Comparison of ENCODE assay signal across 8 cellular contexts in the genomic region with DNA sequence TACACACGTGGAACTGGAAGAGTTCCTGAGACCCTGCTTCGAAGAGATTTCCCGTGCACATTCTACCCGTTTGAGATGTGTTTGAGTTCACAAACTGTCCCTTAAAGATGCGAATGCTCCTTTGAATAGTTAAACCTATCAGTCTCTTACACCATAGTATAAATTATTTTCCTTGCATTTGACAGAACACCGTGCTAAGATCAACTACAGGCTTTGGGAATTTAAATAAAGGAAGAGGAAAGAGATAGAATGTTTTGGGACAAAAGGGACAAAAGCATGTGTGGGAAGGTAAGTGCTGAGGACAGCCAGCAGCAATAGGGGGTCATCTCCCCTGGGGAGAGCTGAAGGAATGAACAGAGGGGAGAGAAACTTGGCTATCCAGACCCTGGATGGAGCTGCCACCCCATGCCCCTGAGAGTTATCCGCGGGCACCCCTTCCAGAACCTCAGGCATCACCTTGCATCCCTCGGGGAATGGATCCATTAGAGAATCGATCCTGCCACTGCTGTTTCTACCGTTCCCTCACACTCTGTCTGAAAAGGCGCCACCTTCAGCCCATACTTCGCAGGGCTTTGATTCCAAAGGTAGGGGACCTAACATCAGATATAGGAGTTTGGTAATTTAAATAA. TPM values are rescaled to one million over a fixed set of nuclear protein-coding genes. Genes with fewer than 3 reads are reported as not detected.
DNase-seq lines count a peak whose midpoint lies in the region; ATAC-seq lines count a peak whose summit lies in the region.

No MANE protein-coding gene starts in this region.

- H3K36me3 Mint-ChIP-seq in activated T-helper 17 cell treated with anti-CD3 and anti-CD28 coated beads, Interleukin-2, amount 50 U/mL, for 72 hours (ENCODE audit: low read depth), result peaks cover 22% of the 10 kb centered on the region

- H3K4me3 Mint-ChIP-seq in activated T-helper 17 cell treated with anti-CD3 and anti-CD28 coated beads, Interleukin-2, amount 50 U/mL, for 72 hours, result peak overlapping the region; percentile 59

- no peaks in the 10 kb centered on the region for H3K27me3 ChIP-seq in MG63
- no peaks in the 10 kb centered on the region for H3K27me3 ChIP-seq in thymus (ENCODE audit: control insufficient read depth, insufficient read depth)

- H3K9me3 ChIP-seq in MG63, result no peaks in the 10 kb centered on the region
- peaks cover 1% of the 10 kb centered on the region for H3K9me3 ChIP-seq in thymus (ENCODE audit: control insufficient read depth)

- H3K9me3 Mint-ChIP-seq in activated T-helper 17 cell treated with anti-CD3 and anti-CD28 coated beads, Interleukin-2, amount 50 U/mL, for 72 hours, result no peaks in the 10 kb centered on the region

- no peak overlapping the region for H3K27ac ChIP-seq in thymus (ENCODE audit: low read depth)

- peak; percentile 53 for DNase-seq in NCI-H82 (lab: John Stamatoyannopoulos, UW)
- DNase-seq in NCI-H82 treated with DMSO at 0.1 percent for 48 hours (lab: John Stamatoyannopoulos, UW; ENCODE audit: unreplicated experiment), result no peak
- DNase-seq in MG63, result no peak
- DNase-seq in left colon, result peak in 1 of 2 donors; percentile 48
- DNase-seq in mucosa of gallbladder (ENCODE audit: low spot score), result no peak
- no peak for DNase-seq in T1000 (lab: John Stamatoyannopoulos, UW)

- no peaks in the 10 kb centered on the region for H3K27me3 Mint-ChIP-seq in activated T-helper 17 cell treated with anti-CD3 and anti-CD28 coated beads, Interleukin-2, amount 50 U/mL, for 72 hours

- intact Hi-C loops in left colon (cut with DNase I, micrococcal nuclease), result no loop called here

- peak overlapping the region; percentile 49 for H3K4me3 ChIP-seq in MG63
- H3K4me3 ChIP-seq in thymus (ENCODE audit: low read length), result peak overlapping the region; percentile 66

- peaks cover 25% of the 10 kb centered on the region for H3K4me1 Mint-ChIP-seq in activated T-helper 17 cell treated with anti-CD3 and anti-CD28 coated beads, Interleukin-2, amount 50 U/mL, for 72 hours

- H3K36me3 ChIP-seq in MG63 (no peaks in the 10 kb centered on the region; the same call in 1 of the 2 replicates), thymus (ENCODE audit: control insufficient read depth, insufficient read depth) (peaks cover under 1% of the 10 kb centered on the region)

- ATAC-seq in activated T-helper 17 cell treated with anti-CD3 and anti-CD28 coated beads, Interleukin-2, amount 50 U/mL, for 72 hours (replicated peaks), result no peak
- ATAC-seq in left colon, result peak; percentile 32

- peak overlapping the region; percentile 7 for H3K27ac Mint-ChIP-seq in activated T-helper 17 cell treated with anti-CD3 and anti-CD28 coated beads, Interleukin-2, amount 50 U/mL, for 72 hours

- peaks cover 8% of the 10 kb centered on the region for H3K4me1 ChIP-seq in thymus (ENCODE audit: control insufficient read depth, insufficient read depth, low read length)

- 41% methylated on average over 13 of the region's 13 CpGs for WGBS in thymus

RNA-seq across cellular contexts. Expression of a gene that starts 0.9 kb away (rescaled TPM):
- 6.7 and 6.9 TPM in 2 replicates for total RNA-seq in MG63 (2014; rRNA removed; shearing (Covaris generic); ENCODE audit: low replicate concordance)
- 100 to 1,000 TPM in 1 of 2 donors, 10 to 100 TPM in 1; 43.8 to 102 TPM for total RNA-seq in activated T-helper 17 cell treated with anti-CD3 and anti-CD28 coated beads, Interleukin-2, amount 50 U/mL, for 72 hours
- total RNA-seq in left colon (10 to 100 TPM; 30.2 to 36.7 TPM), mucosa of gallbladder (30.1 TPM)
- 37.1 TPM for polyA plus RNA-seq in thymus

RNA-seq across cellular contexts. Expression of a gene that starts 50.8 kb away (rescaled TPM):
- total RNA-seq in MG63 (2014; rRNA removed; shearing (Covaris generic); ENCODE audit: low replicate concordance), result 0.59 and 0.96 TPM in 2 replicates
- 1 to 10 TPM; 4.7 to 6.5 TPM for total RNA-seq in activated T-helper 17 cell treated with anti-CD3 and anti-CD28 coated beads, Interleukin-2, amount 50 U/mL, for 72 hours
- 1 to 10 TPM; 3.7 to 4.8 TPM for total RNA-seq in left colon
- polyA plus RNA-seq in thymus, result 5.2 TPM
- 6.1 TPM for total RNA-seq in mucosa of gallbladder
